8 cellular contexts compared by ENCODE assay signal in the genomic region with DNA sequence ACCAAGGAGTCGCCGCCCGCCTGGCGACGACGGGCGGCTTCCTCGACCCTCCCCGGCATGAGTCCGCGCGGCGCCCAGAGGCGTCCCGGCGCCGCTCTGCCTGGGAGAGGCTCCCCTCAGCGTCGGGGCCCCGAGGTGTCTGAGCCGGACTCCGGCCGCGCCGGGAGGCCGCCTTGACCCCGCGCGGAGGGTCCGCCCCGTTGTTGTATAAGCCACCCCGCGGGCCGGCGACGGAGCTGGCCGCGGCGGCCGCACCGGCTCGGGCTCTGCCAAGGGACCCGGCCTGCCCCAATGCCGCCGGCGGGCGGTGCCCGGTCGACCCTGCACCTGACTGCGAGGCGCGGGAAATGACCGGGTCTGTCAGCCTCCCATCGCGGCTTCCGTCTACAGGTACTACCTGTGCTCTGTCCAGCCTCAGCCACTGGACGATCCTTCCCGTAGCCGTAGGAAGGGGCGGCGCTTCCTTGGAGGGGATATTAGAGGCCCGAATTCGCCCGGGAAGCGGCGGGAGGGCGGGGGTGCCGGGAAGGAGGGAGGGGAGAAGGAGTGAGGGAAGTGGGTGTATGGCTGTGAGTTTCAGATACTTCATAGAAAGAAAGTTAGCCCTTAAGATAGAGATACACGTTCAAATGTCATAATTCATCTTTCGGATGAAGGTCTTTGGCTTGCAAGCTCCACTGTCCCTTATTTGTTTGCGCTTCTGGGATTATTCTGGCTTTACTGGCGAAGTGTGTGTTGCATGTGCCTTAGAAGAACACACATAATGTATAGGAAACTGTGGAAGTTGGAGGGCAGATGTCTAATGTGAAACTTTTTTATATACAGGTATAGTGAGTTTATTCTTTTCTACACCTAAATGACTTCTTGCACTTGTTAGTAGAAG. TPM values are rescaled to one million over a fixed set of nuclear protein-coding genes. Genes with fewer than 3 reads are reported as not detected.
DNase-seq lines count a peak whose midpoint lies in the region; ATAC-seq and TF ChIP-seq lines count a peak whose summit lies in the region.

No MANE protein-coding gene starts in this region.

- peaks cover 27% of the 10 kb centered on the region for H3K4me1 Mint-ChIP-seq in activated T-helper 2 cell treated with anti-CD3 and anti-CD28 coated beads, Interferon-gamma antibody, Interleukin-2, Interleukin-4, amounts not matched to agents 10 μg/mL and 5 μg/mL and 100 μg/mL, durations not matched to agents 14 hours and 24 hours and 36 hours (ENCODE audit: low read depth)

- peaks cover 46% of the 10 kb centered on the region for H3K4me1 ChIP-seq in ACC112 (ENCODE audit: control insufficient read depth, insufficient read depth, low read length, unreplicated experiment)

- H3K79me2 ChIP-seq in ACC112 (ENCODE audit: control insufficient read depth, insufficient read depth, low read length, unreplicated experiment), result peaks cover 42% of the 10 kb centered on the region
- H3K79me2 ChIP-seq in neural cell (replicated peaks; ENCODE audit: insufficient read depth, low read length), result peaks cover 20% of the 10 kb centered on the region

- DNase-seq in NOMO-1 treated with DMSO at 0.1 percent for 48 hours (lab: John Stamatoyannopoulos, UW; ENCODE audit: unreplicated experiment) (peak; percentile 27), foreskin fibroblast (peak in 1 of 2 donors; percentile 70), superior temporal gyrus (ENCODE audit: extremely low spot score) (peak; percentile 28)
- DNase-seq in activated T-helper 2 cell treated with anti-CD3 and anti-CD28 coated beads, Interferon-gamma antibody, Interleukin-2, Interleukin-4, amounts not matched to agents 10 μg/mL and 5 μg/mL and 100 μg/mL, durations not matched to agents 14 hours and 24 hours and 36 hours (ENCODE audit: low spot score), result peak; percentile 30

- no peaks in the 10 kb centered on the region for H4K20me1 ChIP-seq in neural cell (ENCODE audit: insufficient read depth)

- intact Hi-C loops in activated T-helper 2 cell treated with anti-CD3 and anti-CD28 coated beads, Interferon-gamma antibody, Interleukin-2, Interleukin-4, amounts not matched to agents 10 μg/mL and 5 μg/mL and 100 μg/mL, durations not matched to agents 14 hours and 24 hours and 36 hours (cut with micrococcal nuclease), result loop anchor here (2.0 to 5.0 kb wide), 2 partner anchors 394 to 585 kb away; a partner anchor contains a TSS

- peak overlapping the region; percentile 78 for H3K9ac ChIP-seq in neural cell (ENCODE audit: low read length)

- TF ChIP-seq RAD21 in neural cell (conservative IDR thresholded peaks at IDR 0.05), result peak; percentile 10

- H2AFZ ChIP-seq in ACC112 (ENCODE audit: low read length, unreplicated experiment) (peak overlapping the region; percentile 79), neural cell (ENCODE audit: low read depth, low read length) (peak overlapping the region; percentile 51)

- H3K27me3 ChIP-seq in ACC112 (ENCODE audit: insufficient read depth, low read length) (no peaks in the 10 kb centered on the region), neural cell (ENCODE audit: insufficient read depth, low read depth, low read length) (no peaks in the 10 kb centered on the region)

- H3K4me3 ChIP-seq in ACC112 (ENCODE audit: low read depth, low read length) (peak overlapping the region; percentile 91), foreskin fibroblast (ENCODE audit: low read depth in 1 of 2, low read length in 2 of 2) (peak overlapping the region; percentile 70 to 75), neural cell (ENCODE audit: low read length) (peak overlapping the region; percentile 82)

- no peaks in the 10 kb centered on the region for H3K36me3 ChIP-seq in ACC112 (ENCODE audit: insufficient read depth, low read length)
- no peaks in the 10 kb centered on the region for H3K36me3 ChIP-seq in neural cell (ENCODE audit: insufficient read depth, low read length)

- H3K27ac Mint-ChIP-seq in activated T-helper 2 cell treated with anti-CD3 and anti-CD28 coated beads, Interferon-gamma antibody, Interleukin-2, Interleukin-4, amounts not matched to agents 10 μg/mL and 5 μg/mL and 100 μg/mL, durations not matched to agents 14 hours and 24 hours and 36 hours, result peak overlapping the region; percentile 24

- H3K9me2 ChIP-seq in neural cell (ENCODE audit: insufficient read depth, low read length), result no peaks in the 10 kb centered on the region

- TF ChIP-seq CTCF in foreskin fibroblast (IDR thresholded peaks at IDR 0.05; ENCODE audit: low read depth, low read length) (no peak), neural cell (IDR thresholded peaks at IDR 0.05; ENCODE audit: poor library complexity, severe bottlenecking) (peak; percentile 27)

- H3F3A ChIP-seq in neural cell (ENCODE audit: insufficient read depth, low read length, poor library complexity, severe bottlenecking), result no peaks in the 10 kb centered on the region

- H3K9me3 Mint-ChIP-seq in activated T-helper 2 cell treated with anti-CD3 and anti-CD28 coated beads, Interferon-gamma antibody, Interleukin-2, Interleukin-4, amounts not matched to agents 10 μg/mL and 5 μg/mL and 100 μg/mL, durations not matched to agents 14 hours and 24 hours and 36 hours, result no peaks in the 10 kb centered on the region

- no peak for TF ChIP-seq EP300 in neural cell (conservative IDR thresholded peaks at IDR 0.05; ENCODE audit: poor library complexity, severe bottlenecking)

- no peaks in the 10 kb centered on the region for H3K9me3 ChIP-seq in neural cell (ENCODE audit: low read length)

- H3K4me3 Mint-ChIP-seq in activated T-helper 2 cell treated with anti-CD3 and anti-CD28 coated beads, Interferon-gamma antibody, Interleukin-2, Interleukin-4, amounts not matched to agents 10 μg/mL and 5 μg/mL and 100 μg/mL, durations not matched to agents 14 hours and 24 hours and 36 hours (ENCODE audit: low read depth), result peak overlapping the region; percentile 85

- H3K27me3 Mint-ChIP-seq in activated T-helper 2 cell treated with anti-CD3 and anti-CD28 coated beads, Interferon-gamma antibody, Interleukin-2, Interleukin-4, amounts not matched to agents 10 μg/mL and 5 μg/mL and 100 μg/mL, durations not matched to agents 14 hours and 24 hours and 36 hours (ENCODE audit: low read depth), result peaks cover 8% of the 10 kb centered on the region

- H3K36me3 Mint-ChIP-seq in activated T-helper 2 cell treated with anti-CD3 and anti-CD28 coated beads, Interferon-gamma antibody, Interleukin-2, Interleukin-4, amounts not matched to agents 10 μg/mL and 5 μg/mL and 100 μg/mL, durations not matched to agents 14 hours and 24 hours and 36 hours (ENCODE audit: low read depth), result no peaks in the 10 kb centered on the region

- peak; percentile 42 for ATAC-seq in GM18867 (IDR thresholded peaks at IDR 0.05; ENCODE audit: unreplicated experiment)
- ATAC-seq in HG03103 (IDR thresholded peaks at IDR 0.05; ENCODE audit: low read depth, unreplicated experiment), result peak; percentile 35

- H3K27ac ChIP-seq in ACC112 (ENCODE audit: low read depth, low read length) (peak overlapping the region; percentile 43), neural cell (ENCODE audit: low read length) (peak overlapping the region; percentile 54)

- H3K4me2 ChIP-seq in neural cell (ENCODE audit: low read length), result peak overlapping the region; percentile 89

TF ChIP-seq in neural cell, 6 proteins besides CTCF, POLR2A, EP300 and RAD21:
- TF ChIP-seq TAF1 (IDR thresholded peaks at IDR 0.05; ENCODE audit: low read depth) (no peak), SMC3 (conservative IDR thresholded peaks at IDR 0.05; ENCODE audit: poor library complexity) (peak; percentile 59)

RNA-seq across cellular contexts. Expression of a gene that starts 0.6 kb away (rescaled TPM):
- 11.9 and 15.2 TPM in 2 replicates for total RNA-seq in activated T-helper 2 cell treated with anti-CD3 and anti-CD28 coated beads, Interferon-gamma antibody, Interleukin-2, Interleukin-4, amounts not matched to agents 10 μg/mL and 5 μg/mL and 100 μg/mL, durations not matched to agents 14 hours and 24 hours and 36 hours
- polyA plus RNA-seq in neural cell, result 26.6 and 31.6 TPM in 2 replicates
- polyA minus RNA-seq in neural cell, result 49.2 and 52.8 TPM in 2 replicates
